Comparison of ENCODE assay signal across 8 cellular contexts in genomic region chr12:130761537-130762318, GRCh38. TPM values are rescaled to one million over a fixed set of nuclear protein-coding genes. Genes with fewer than 3 reads are reported as not detected.
DNase-seq lines count a peak whose midpoint lies in the region; ATAC-seq and TF ChIP-seq lines count a peak whose summit lies in the region.

No MANE protein-coding gene starts in this region.

- H3K4me3 Mint-ChIP-seq in activated CD8-positive, alpha-beta memory T cell treated with anti-CD3 and anti-CD28 coated beads, Interleukin-2, amount 10 ng/mL, durations not matched to agents 7 days and 5 days: peak overlapping the region; percentile 0
- no peak overlapping the region for H3K4me3 Mint-ChIP-seq in neural crest cell

- H3K36me3 ChIP-seq in HEK293 (ENCODE audit: control insufficient read depth in 2 of 2, insufficient read depth in 1 of 2, low read length in 2 of 2): no peaks in the 10 kb centered on the region

- ATAC-seq in activated CD8-positive, alpha-beta memory T cell treated with anti-CD3 and anti-CD28 coated beads, Interleukin-2, amount 10 ng/mL, durations not matched to agents 7 days and 5 days: peak; percentile 64
- peak; percentile 84 for ATAC-seq in esophagus mucosa
- no peak for ATAC-seq in HG03025 (IDR thresholded peaks at IDR 0.05; ENCODE audit: low FRiP score, unreplicated experiment)

- peak overlapping the region; percentile 9 for H3K27ac Mint-ChIP-seq in activated CD8-positive, alpha-beta memory T cell treated with anti-CD3 and anti-CD28 coated beads, Interleukin-2, amount 10 ng/mL, durations not matched to agents 7 days and 5 days
- H3K27ac Mint-ChIP-seq in neural crest cell (ENCODE audit: unreplicated experiment): no peak overlapping the region

- peaks cover 3% of the 10 kb centered on the region for H3K27me3 Mint-ChIP-seq in activated CD8-positive, alpha-beta memory T cell treated with anti-CD3 and anti-CD28 coated beads, Interleukin-2, amount 10 ng/mL, durations not matched to agents 7 days and 5 days
- H3K27me3 Mint-ChIP-seq in neural crest cell (ENCODE audit: low read depth): peaks cover 4% of the 10 kb centered on the region

- H3K4me3 ChIP-seq in HEK293 (ENCODE audit: low read depth, low read length): no peak overlapping the region

- H3K4me1 ChIP-seq in HEK293 (ENCODE audit: control insufficient read depth, insufficient read depth, low read length): no peaks in the 10 kb centered on the region

- peak; percentile 73 for TF ChIP-seq CTCF in HEK293 (tag by site-specific recombination; IDR thresholded peaks at IDR 0.05)
- TF ChIP-seq CTCF in neural crest cell (conservative IDR thresholded peaks at IDR 0.05): peak; percentile 73

- no peaks in the 10 kb centered on the region for H3K9me3 ChIP-seq in HEK293 (ENCODE audit: control insufficient read depth, insufficient read depth, low read depth, low read length)

- H3K36me3 Mint-ChIP-seq in activated CD8-positive, alpha-beta memory T cell treated with anti-CD3 and anti-CD28 coated beads, Interleukin-2, amount 10 ng/mL, durations not matched to agents 7 days and 5 days: no peaks in the 10 kb centered on the region
- H3K36me3 Mint-ChIP-seq in neural crest cell (ENCODE audit: low read depth): no peaks in the 10 kb centered on the region

- no peaks in the 10 kb centered on the region for H3K9me3 Mint-ChIP-seq in activated CD8-positive, alpha-beta memory T cell treated with anti-CD3 and anti-CD28 coated beads, Interleukin-2, amount 10 ng/mL, durations not matched to agents 7 days and 5 days (ENCODE audit: low read depth)
- no peaks in the 10 kb centered on the region for H3K9me3 Mint-ChIP-seq in neural crest cell

- POLR2A ChIA-PET in HEK293 (lab: Yijun Ruan, JAX): no interaction called here

- H3K4me1 Mint-ChIP-seq in activated CD8-positive, alpha-beta memory T cell treated with anti-CD3 and anti-CD28 coated beads, Interleukin-2, amount 10 ng/mL, durations not matched to agents 7 days and 5 days: no peaks in the 10 kb centered on the region
- no peaks in the 10 kb centered on the region for H3K4me1 Mint-ChIP-seq in neural crest cell

- DNase-seq in GDM1 (lab: John Stamatoyannopoulos, UW): peak; percentile 13
- peak; percentile 55 for DNase-seq in NCI-H510A treated with DMSO at 0.1 percent for 48 hours (lab: John Stamatoyannopoulos, UW)
- peak; percentile 75 for DNase-seq in activated CD8-positive, alpha-beta memory T cell treated with anti-CD3 and anti-CD28 coated beads, Interleukin-2, amount 10 ng/mL, durations not matched to agents 7 days and 5 days
- DNase-seq in neural crest cell (ENCODE audit: low read depth, low spot score): peak; percentile 64
- DNase-seq in substantia nigra (lab: John Stamatoyannopoulos, UW): peak in 39 of 49 donors; percentile 2 to 71 (median 37)

- H3K27ac ChIP-seq in HEK293 (ENCODE audit: extremely low read depth, low read depth, low read length) (no peak overlapping the region), substantia nigra (ENCODE audit: low read depth, low read length, poor library complexity, severe bottlenecking) (no peak overlapping the region)

- CTCF ChIA-PET in HEK293 (lab: Yijun Ruan, JAX): interaction anchor here (1.1 kb wide), 1 partner anchor 56 kb away, joined by 3 read pairs; no protein-coding TSS in a partner anchor
- CTCF ChIA-PET in activated CD8-positive, alpha-beta memory T cell treated with anti-CD3 and anti-CD28 coated beads, Interleukin-2, amount 10 ng/mL, durations not matched to agents 7 days and 5 days (lab: Charles Lee): interaction anchor here (0.6 to 2.9 kb wide), 6 partner anchors 10 to 332 kb away, joined by 3 to 16 read pairs (median 4); no protein-coding TSS in a partner anchor

TF ChIP-seq in HEK293, 187 proteins besides CTCF, POLR2A, EP300 and RAD21:
- TF ChIP-seq ZNF555 (tag by site-specific recombination; conservative IDR thresholded peaks at IDR 0.05) (no peak), ZNF341 (tag by site-specific recombination; IDR thresholded peaks at IDR 0.05; ENCODE audit: low read depth) (no peak), ZNF391 (tag by site-specific recombination; IDR thresholded peaks at IDR 0.05; ENCODE audit: borderline replicate concordance, low read depth) (no peak), ZNF654 (tag by site-specific recombination; IDR thresholded peaks at IDR 0.05; ENCODE audit: low read depth) (peak; percentile 80)
TF ChIP-seq in HEK293: peak in this region for 1.

RNA-seq across cellular contexts. Expression of gene RIMBP2, which starts 45.6 kb away (rescaled TPM):
- total RNA-seq in activated CD8-positive, alpha-beta memory T cell treated with anti-CD3 and anti-CD28 coated beads, Interleukin-2, amount 10 ng/mL, durations not matched to agents 7 days and 5 days: not detected
- total RNA-seq in esophagus mucosa (2.3 TPM), neural crest cell (4.5 and 5.9 TPM in 2 replicates)

Comparison
In these comparisons a context has a peak if more than half of its experiments do, and no peak if none do; other contexts are left out.
1. DNase-seq: peak in every context shown above with its lines; median percentile 75 in activated CD8-positive, alpha-beta memory T cell treated with anti-CD3 and anti-CD28 coated beads, Interleukin-2, amount 10 ng/mL, durations not matched to agents 7 days and 5 days; 64 in neural crest cell; 55 in NCI-H510A treated with DMSO at 0.1 percent for 48 hours; 37 in substantia nigra; 13 in GDM1.